In the genomic region with DNA sequence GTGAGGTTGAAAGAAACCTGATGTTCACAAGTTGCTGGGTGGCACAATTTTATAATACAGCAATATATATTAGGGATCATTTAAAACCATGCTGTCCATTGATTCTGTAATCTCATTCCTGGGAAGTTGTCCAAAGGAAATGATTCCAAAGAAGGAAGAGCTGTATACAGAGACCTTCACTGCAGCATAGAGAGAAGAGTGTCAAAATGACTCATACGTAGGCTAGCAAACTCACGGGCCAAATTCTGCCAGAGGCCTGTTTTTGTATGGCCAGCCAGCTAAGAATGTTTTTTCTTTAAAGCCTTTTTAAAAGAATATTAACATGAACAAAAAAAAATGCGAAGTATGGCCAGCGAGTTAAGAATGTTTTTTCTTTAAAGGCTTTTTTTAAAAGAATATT, we compare ENCODE assay signal across 11 cellular contexts.
DNase-seq lines count a peak whose midpoint lies in the region; TF ChIP-seq lines count a peak whose summit lies in the region.
"Had no signal": no experiment of that assay in that cellular context is flagged by ENCODE, and none has a peak within 500 bp of the region (broad histone marks: within the 10 kb centered on the region; RNA-seq: fewer than 3 reads in every experiment).

No MANE protein-coding gene starts in this region.

- TF ChIP-seq CTCF in BE2C (IDR thresholded peaks at IDR 0.05; ENCODE audit: low read depth, low read length): no peak
- no peak for TF ChIP-seq CTCF in neural progenitor cell (IDR thresholded peaks at IDR 0.05)

- no peak overlapping the region for H3K4me3 Mint-ChIP-seq in neural progenitor cell
- H3K4me3 Mint-ChIP-seq: activated T-cell treated with anti-CD3 and anti-CD28 coated beads, Interleukin-2, amount 50 U/mL, for 72 hours had no signal

- H3K9me3 ChIP-seq in BE2C (no peaks in the 10 kb centered on the region; the same call in 1 of the 2 replicates), neural progenitor cell (ENCODE audit: low read depth) (no peaks in the 10 kb centered on the region)

- H3K9me3 Mint-ChIP-seq in neural progenitor cell: peaks cover 19% of the 10 kb centered on the region

- no peaks in the 10 kb centered on the region for H3K36me3 ChIP-seq in BE2C
- no peaks in the 10 kb centered on the region for H3K36me3 ChIP-seq in neural progenitor cell

- H3K4me2 ChIP-seq in neural progenitor cell: peak overlapping the region; percentile 48

- peaks cover 2% of the 10 kb centered on the region for H3K36me3 Mint-ChIP-seq in neural progenitor cell

- peaks cover 19% of the 10 kb centered on the region for H3K4me1 Mint-ChIP-seq in neural progenitor cell

- no peaks in the 10 kb centered on the region for H3K27me3 ChIP-seq in BE2C
- H3K27me3 ChIP-seq in neural progenitor cell: no peaks in the 10 kb centered on the region

- no peak overlapping the region for H3K27ac ChIP-seq in neural progenitor cell

- no peaks in the 10 kb centered on the region for H4K20me1 ChIP-seq in neural progenitor cell (ENCODE audit: low read depth)

- no peak overlapping the region for H3K27ac Mint-ChIP-seq in neural progenitor cell
- H3K27ac Mint-ChIP-seq: activated T-cell treated with anti-CD3 and anti-CD28 coated beads, Interleukin-2, amount 50 U/mL, for 72 hours had no signal

- no peaks in the 10 kb centered on the region for H3K79me2 ChIP-seq in neural progenitor cell (ENCODE audit: low read depth)

- peak; percentile 24 for DNase-seq in BE2C
- DNase-seq in NCI-H460 (ENCODE audit: extremely low read depth, low read depth): peak; percentile 18
- peak; percentile 77 for DNase-seq in epidermal melanocyte (ENCODE audit: insufficient read length, low spot score)
- no peak for DNase-seq in neural progenitor cell (ENCODE audit: low spot score)
- no peak for DNase-seq in NCI-H187 (lab: John Stamatoyannopoulos, UW)
- no peak for DNase-seq in HUDEP-2 (lab: John Stamatoyannopoulos, UW; ENCODE audit: unreplicated experiment in 76 of 76)
- DNase-seq in D341Med (ENCODE audit: low spot score): no peak
- no peak for DNase-seq in activated CD4-positive, alpha-beta T cell treated with anti-CD3 and anti-CD28 coated beads for 48 hours
- DNase-seq: activated T-cell treated with anti-CD3 and anti-CD28 coated beads, Interleukin-2, amount 50 U/mL, for 72 hours; DMS79 treated with DMSO at 0.1 percent for 48 hours; effector CD4-positive, alpha-beta T cell had no signal

- H3K4me1 ChIP-seq in BE2C: no peaks in the 10 kb centered on the region
- peaks cover 13% of the 10 kb centered on the region for H3K4me1 ChIP-seq in neural progenitor cell

- no peak overlapping the region for H3K9ac ChIP-seq in neural progenitor cell

- no peak overlapping the region for H3K4me3 ChIP-seq in BE2C (ENCODE audit: low read depth, low read length)
- no peak overlapping the region for H3K4me3 ChIP-seq in neural progenitor cell

- H3F3A ChIP-seq in neural progenitor cell (ENCODE audit: low read depth): peaks cover 9% of the 10 kb centered on the region

- no peak overlapping the region for H2AFZ ChIP-seq in neural progenitor cell (replicated peaks)

- peaks cover 11% of the 10 kb centered on the region for H3K27me3 Mint-ChIP-seq in neural progenitor cell (ENCODE audit: insufficient read depth, low read depth)

Comparison
In these comparisons a context has a peak if more than half of its experiments do, and no peak if none do; other contexts are left out.
1. DNase-seq: peak in BE2C (single experiment), NCI-H460 (single experiment) and epidermal melanocyte (single experiment); none in neural progenitor cell (single experiment), NCI-H187 (0 of 2), HUDEP-2 (0 of 76), D341Med (single experiment) and activated CD4-positive, alpha-beta T cell treated with anti-CD3 and anti-CD28 coated beads for 48 hours (single experiment).